In the genomic region with DNA sequence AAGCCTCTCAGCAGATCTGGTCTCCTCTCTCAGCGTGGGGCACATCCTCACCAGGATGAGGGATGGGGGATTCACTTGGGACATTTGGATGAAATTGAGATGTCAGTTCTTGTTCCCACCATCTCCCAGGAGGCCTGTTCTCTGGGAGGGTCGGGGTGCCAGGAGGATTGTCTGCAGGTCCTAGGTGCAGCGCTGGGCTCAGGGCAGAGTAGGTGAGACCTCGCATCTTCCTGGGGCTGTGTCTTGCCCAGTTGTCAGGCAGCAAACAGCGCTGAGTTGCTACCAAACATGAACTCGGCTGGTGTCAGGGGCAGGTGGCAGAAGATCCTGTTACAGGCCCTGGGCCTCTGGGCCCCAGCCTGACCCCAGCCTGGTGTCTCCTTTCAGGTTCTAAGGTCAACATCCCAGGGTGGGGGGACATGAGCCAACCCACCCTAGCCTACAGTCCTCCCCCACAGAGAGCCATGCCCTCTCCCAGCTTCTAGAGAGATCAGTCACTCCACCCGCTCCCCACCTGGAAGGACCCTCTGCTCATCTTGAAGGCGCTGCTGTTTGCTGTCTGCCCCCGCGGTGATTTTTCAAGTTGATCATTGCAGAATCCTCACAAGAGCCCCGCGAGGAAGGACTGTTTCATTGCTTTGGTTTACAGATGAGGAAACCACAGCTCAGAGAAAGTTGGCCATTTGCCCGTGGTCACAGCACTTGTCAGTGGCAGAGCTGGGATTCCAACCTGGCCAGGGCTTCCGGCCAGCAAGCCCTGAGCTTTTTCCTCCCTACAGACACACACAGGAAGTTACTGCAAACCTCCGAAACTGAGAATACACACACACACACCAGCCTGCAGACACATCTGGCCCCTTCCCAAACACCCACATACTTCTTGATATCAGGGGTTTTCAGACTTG, we compare ENCODE assay signal across 8 cellular contexts.
DNase-seq lines count a peak whose midpoint lies in the region; ATAC-seq, FAIRE-seq and TF ChIP-seq lines count a peak whose summit lies in the region.

No MANE protein-coding gene starts in this region.

- dilution Hi-C loops in IMR-90 (cut with HindIII; ENCODE audit: low sequenced_read_pairs, unreplicated experiment) = no loop called here

- peak overlapping the region; percentile 50; the same call in 1 of the 2 replicates for H3K56ac ChIP-seq in IMR-90 (ENCODE audit: extremely low read depth, insufficient read depth, low read length)

- H3K9ac ChIP-seq in IMR-90 (ENCODE audit: low read depth, low read length) = 0 out of 2 replicates have a peak overlapping the region, but pooled peaks have one; percentile 5

- peak overlapping the region; percentile 91 for H3K23ac ChIP-seq in IMR-90 (ENCODE audit: low read depth, low read length)

- peak overlapping the region; percentile 75 to 92 for H4K8ac ChIP-seq in IMR-90 (ENCODE audit: low read depth in 2 of 2, low read length in 2 of 2)

- H3K27ac ChIP-seq in IMR-90 (ENCODE audit: insufficient read depth, low read length) (peak overlapping the region; percentile 87), pancreas (peak overlapping the region in 2 of 4 donors; percentile 61 to 68)

- H4K5ac ChIP-seq in IMR-90 (ENCODE audit: low read depth, low read length) = peak overlapping the region; percentile 66

- H4K91ac ChIP-seq in IMR-90 (ENCODE audit: insufficient read depth, low read depth, low read length) = peak overlapping the region; percentile 99

- H3K27me3 ChIP-seq in IMR-90 (ENCODE audit: control insufficient read depth, insufficient read depth, low read length) (no peaks in the 10 kb centered on the region), pancreas (no peaks in the 10 kb centered on the region)

- peak overlapping the region; percentile 100 for H2AK5ac ChIP-seq in IMR-90 (ENCODE audit: low read depth, low read length)

- no peak; the same call in 1 of the 2 replicates for TF ChIP-seq POLR2A in IMR-90 (IDR thresholded peaks at IDR 0.05; ENCODE audit: low read depth, low read length)

- in situ Hi-C loops in IMR-90 (cut with MboI; ENCODE audit: low sequenced_read_pairs) = no loop called here

- TF ChIP-seq CTCF in IMR-90 (conservative IDR thresholded peaks at IDR 0.05; ENCODE audit: low read depth, low read length) (no peak), fibroblast of mammary gland (conservative IDR thresholded peaks at IDR 0.05; ENCODE audit: control insufficient read depth, insufficient read depth, low read depth, low read length) (no peak), pancreas (IDR thresholded peaks at IDR 0.05) (no peak)

- POLR2A ChIA-PET in IMR-90 (lab: Charles Lee; ENCODE audit: unreplicated experiment) = interaction anchor here (0.6 kb wide), 1 partner anchor 28 kb away, joined by 4 read pairs; no protein-coding TSS in a partner anchor

- H2BK20ac ChIP-seq in IMR-90 (ENCODE audit: low read depth, low read length) = peak overlapping the region; percentile 96

- DNase-seq in GM03348 (ENCODE audit: low spot score) = peak; percentile 68
- DNase-seq in IMR-90 = peak; percentile 91
- peak; percentile 11 to 57 (median 27) for DNase-seq in activated CD8-positive, alpha-beta memory T cell treated with anti-CD3 and anti-CD28 coated beads for 48 hours (ENCODE audit: low read depth in 2 of 3, low spot score in 2 of 3)
- DNase-seq in fibroblast of mammary gland (ENCODE audit: low read depth) = peak; percentile 95
- peak in 3 of 6 donors; percentile 36 to 72 (median 65) for DNase-seq in pancreas
- DNase-seq in iPS-NIHi7 (ENCODE audit: extremely low spot score) = no peak
- no peak for DNase-seq in NCI-H1930 (lab: John Stamatoyannopoulos, UW)

- no peaks in the 10 kb centered on the region for H4K20me1 ChIP-seq in IMR-90 (ENCODE audit: insufficient read depth, low read length)

- H3K4me2 ChIP-seq in IMR-90 (ENCODE audit: low read depth, low read length) = no peak overlapping the region

- peaks cover 64% of the 10 kb centered on the region for H3K9me1 ChIP-seq in IMR-90 (ENCODE audit: insufficient read depth, low read length)

- H3K14ac ChIP-seq in IMR-90 (replicated peaks; ENCODE audit: low read depth, low read length) = peak overlapping the region; percentile 97

- H2BK120ac ChIP-seq in IMR-90 (ENCODE audit: low read depth, low read length) = peak overlapping the region; percentile 99

- H3K18ac ChIP-seq in IMR-90 (ENCODE audit: low read depth, low read length) = peak overlapping the region; percentile 78

- peak overlapping the region; percentile 69; the same call in 2 of the 3 replicates for H2BK15ac ChIP-seq in IMR-90 (ENCODE audit: low read depth, low read length)

- peak overlapping the region; percentile 60 for H2AFZ ChIP-seq in IMR-90 (replicated peaks; ENCODE audit: low read length, poor library complexity)

- peak overlapping the region; percentile 94 for H2BK5ac ChIP-seq in IMR-90 (ENCODE audit: low read depth, low read length, poor library complexity, severe bottlenecking)

- H3K36me3 ChIP-seq in IMR-90 (ENCODE audit: control insufficient read depth, insufficient read depth, low read length) (peaks cover 9% of the 10 kb centered on the region; the same call in 1 of the 2 replicates), pancreas (no peaks in the 10 kb centered on the region)

- 0 out of 2 replicates have a peak, but pooled peaks have one; percentile 12 for TF ChIP-seq RAD21 in IMR-90 (IDR thresholded peaks at IDR 0.05; ENCODE audit: low read length)

- peak overlapping the region; percentile 97 for H2AK9ac ChIP-seq in IMR-90 (replicated peaks; ENCODE audit: low read depth, low read length, poor library complexity)

- BruUV-seq in IMR-90 (replicated peaks; lab: Mats Ljungman, UMichigan) = no TSS peak

- no peak overlapping the region for H3K4me3 ChIP-seq in IMR-90 (ENCODE audit: insufficient read depth, low read depth, low read length)
- no peak overlapping the region for H3K4me3 ChIP-seq in fibroblast of mammary gland (ENCODE audit: control insufficient read depth, low read depth, low read length)
- no peak overlapping the region for H3K4me3 ChIP-seq in pancreas

- peaks cover 18 to 78% of the 10 kb centered on the region in 2 experiments; a peak in 3 of 4 replicates for H3K79me1 ChIP-seq in IMR-90 (ENCODE audit: low read depth in 1 of 2, low read length in 2 of 2)

- 93% methylated on average over 3 of the region's 15 CpGs; no CpG with 5 or more reads in 1 of the 2 experiments for whole genome bisulfite sequencing in IMR-90 (ENCODE audit: extremely low coverage in 2 of 2, insufficient read length in 1 of 2), 2 experiments
- WGBS in pancreas, 2 donors = 87 to 88% methylated on average over 15 of the region's 15 CpGs

- FAIRE-seq in pancreas (lab: Jason Lieb, UNC) = no peak

- H3K4ac ChIP-seq in IMR-90 (ENCODE audit: low read depth, low read length) = peak overlapping the region; percentile 100

- CTCF ChIA-PET in IMR-90 (lab: Yijun Ruan, JAX) = no interaction called here

- peaks cover 49% of the 10 kb centered on the region for H3K4me1 ChIP-seq in IMR-90 (ENCODE audit: control insufficient read depth, insufficient read depth, low read length)
- H3K4me1 ChIP-seq in pancreas = peaks cover 0 to 18% (median 8%) of the 10 kb centered on the region in 3 donors

- intact Hi-C loops in IMR-90 (cut with micrococcal nuclease) (no loop called here), pancreas (cut with DNase I) (no loop called here)

- ATAC-seq in GM21528 (IDR thresholded peaks at IDR 0.05; ENCODE audit: low FRiP score, unreplicated experiment) = peak; percentile 79
- peak; percentile 13 for ATAC-seq in IMR-90 (ENCODE audit: low read depth)
- ATAC-seq in pancreas = peak in 3 of 4 donors; percentile 6 to 32 (median 31)

- no peaks in the 10 kb centered on the region for H3K9me3 ChIP-seq in IMR-90 (ENCODE audit: control insufficient read depth, insufficient read depth, low read length)
- H3K9me3 ChIP-seq in pancreas = no peaks in the 10 kb centered on the region

TF ChIP-seq in IMR-90, 13 proteins besides CTCF, POLR2A, EP300 and RAD21:
- no peak for TF ChIP-seq CHD1 (IDR thresholded peaks at IDR 0.05; ENCODE audit: low read depth, low read length)
- TF ChIP-seq CEBPB (IDR thresholded peaks at IDR 0.05; ENCODE audit: low read depth, low read length) = peak; percentile 50; the same call in 1 of the 2 replicates
- peak; percentile 33; the same call in 1 of the 2 replicates for TF ChIP-seq MAZ (IDR thresholded peaks at IDR 0.05; ENCODE audit: borderline replicate concordance, low read depth, low read length)

Comparison
In these comparisons a context has a peak if more than half of its experiments do, and no peak if none do; other contexts are left out.
1. DNase-seq: peak in GM03348 (single experiment), IMR-90 (single experiment), activated CD8-positive, alpha-beta memory T cell treated with anti-CD3 and anti-CD28 coated beads for 48 hours (3 of 3) and fibroblast of mammary gland (single experiment); none in iPS-NIHi7 (single experiment) and NCI-H1930 (0 of 2).
2. ATAC-seq: peak in every context shown above with its lines; median percentile 79 in GM21528; 31 in pancreas; 13 in IMR-90.